ENCODE assay signal across 8 cellular contexts in the genomic region with DNA sequence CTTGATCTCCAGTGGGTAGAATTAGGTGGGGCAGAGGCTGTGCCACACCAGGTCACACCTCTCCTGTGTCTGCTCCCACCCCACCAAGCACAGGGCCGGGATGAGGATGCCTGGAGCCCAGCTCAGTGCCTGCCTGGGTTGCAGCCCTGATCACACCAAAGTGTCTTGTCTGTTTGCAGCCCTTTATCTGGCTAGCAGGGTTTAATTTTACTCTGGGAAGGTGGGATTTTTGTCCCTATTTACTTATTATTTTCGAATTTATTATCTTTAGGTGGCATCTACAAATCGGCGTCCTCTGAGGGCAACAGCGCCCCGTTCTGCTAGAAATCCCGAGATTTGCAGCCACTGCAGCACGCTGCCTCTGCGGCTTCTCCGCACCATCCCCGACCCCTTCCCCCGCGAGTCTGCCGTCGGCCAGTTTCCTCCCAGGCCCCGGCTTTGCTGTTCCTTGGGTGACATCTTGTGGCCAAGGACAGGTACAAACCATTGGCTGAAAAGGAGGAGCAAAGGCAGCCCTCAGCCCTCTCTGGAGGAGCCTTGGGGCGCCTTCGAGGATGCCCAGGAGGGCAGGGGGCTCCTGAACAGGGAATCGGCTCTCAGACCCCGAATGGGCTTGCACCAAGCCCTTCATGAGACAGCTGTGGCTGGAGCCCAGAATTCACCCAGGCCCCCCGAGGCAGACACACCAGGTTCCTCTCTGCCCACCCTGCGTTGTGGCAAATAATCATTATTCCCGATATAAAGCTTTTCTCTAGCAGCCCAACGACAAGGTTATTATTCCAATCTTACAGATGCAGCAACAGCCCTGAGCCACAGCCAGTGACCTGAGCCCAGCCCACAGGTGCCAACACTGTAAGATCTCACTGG.
DNase-seq lines count a peak whose midpoint lies in the region; ATAC-seq and TF ChIP-seq lines count a peak whose summit lies in the region.

No MANE protein-coding gene starts in this region.

- peaks cover 11% of the 10 kb centered on the region for H3K4me1 ChIP-seq in mucosa of stomach (ENCODE audit: control insufficient read depth, insufficient read depth, low read length)

- peaks cover 19% of the 10 kb centered on the region for H3K27me3 ChIP-seq in mucosa of stomach (ENCODE audit: control insufficient read depth, insufficient read depth, low read length)

- DNase-seq in EL = peak; percentile 79
- peak; percentile 69 for DNase-seq in HK-2 (ENCODE audit: unreplicated experiment)
- peak; percentile 60 for DNase-seq in NOMO-1 treated with DMSO at 0.1 percent for 48 hours (lab: John Stamatoyannopoulos, UW; ENCODE audit: unreplicated experiment)
- DNase-seq in activated CD8-positive, alpha-beta memory T cell treated with anti-CD3 and anti-CD28 coated beads, Interleukin-2, amount 50 U/mL, for 1 hour (ENCODE audit: extremely low read depth) = peak; percentile 19
- peak; percentile 70 for DNase-seq in epithelial cell of esophagus (ENCODE audit: low read depth)
- DNase-seq in stimulated activated CD8-positive, alpha-beta memory T cell treated with anti-CD3 and anti-CD28 coated beads, Interleukin-4, amount 100 ng/mL, for 1 hour (ENCODE audit: low read depth in 2 of 2, low spot score in 1 of 2) = peak; percentile 10 to 26

- TF ChIP-seq CTCF in epithelial cell of esophagus (IDR thresholded peaks at IDR 0.05; ENCODE audit: insufficient read depth, low read depth, low read length, missing control alignments) = peak; percentile 82

- H3K4me3 ChIP-seq in epithelial cell of esophagus (ENCODE audit: low read length) (peak overlapping the region; percentile 12), mucosa of stomach (ENCODE audit: low read length) (no peak overlapping the region)

- no peaks in the 10 kb centered on the region for H3K9me3 ChIP-seq in mucosa of stomach (ENCODE audit: control insufficient read depth, low read length)

- peak overlapping the region; percentile 31 for H3K9ac ChIP-seq in mucosa of stomach (ENCODE audit: low read length)

- no peaks in the 10 kb centered on the region for H3K36me3 ChIP-seq in mucosa of stomach (ENCODE audit: control insufficient read depth, insufficient read depth, low read length)

- no peak for ATAC-seq in GM19397 (IDR thresholded peaks at IDR 0.05; ENCODE audit: unreplicated experiment)

Comparison
In these comparisons a context has a peak if more than half of its experiments do, and no peak if none do; other contexts are left out.
1. DNase-seq: peak in every context shown above with its lines; median percentile 79 in EL; 70 in epithelial cell of esophagus; 69 in HK-2; 60 in NOMO-1 treated with DMSO at 0.1 percent for 48 hours; 19 in activated CD8-positive, alpha-beta memory T cell treated with anti-CD3 and anti-CD28 coated beads, Interleukin-2, amount 50 U/mL, for 1 hour; 18 in stimulated activated CD8-positive, alpha-beta memory T cell treated with anti-CD3 and anti-CD28 coated beads, Interleukin-4, amount 100 ng/mL, for 1 hour.